Comparison of ENCODE assay signal across 13 cellular contexts in the genomic region with DNA sequence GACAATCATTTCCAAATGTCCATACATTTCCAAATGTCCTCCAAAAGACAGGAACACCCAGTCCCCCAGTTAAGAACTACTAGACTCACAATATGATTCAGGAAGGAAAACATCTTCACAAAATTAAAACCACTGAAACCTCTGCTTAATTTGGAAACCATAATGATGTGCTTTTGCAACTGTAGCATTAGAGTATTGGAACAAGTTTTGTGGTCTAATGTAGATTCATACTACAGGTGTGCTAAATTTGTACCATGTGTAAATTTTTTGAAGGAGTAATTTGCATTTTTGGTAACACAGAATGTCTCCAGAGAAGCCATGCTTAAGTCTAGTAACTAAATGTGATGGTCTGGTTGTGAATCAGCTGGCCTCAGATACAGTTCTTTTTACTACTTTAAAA.
DNase-seq lines count a peak whose midpoint lies in the region; ATAC-seq and TF ChIP-seq lines count a peak whose summit lies in the region.
"Had no signal": no experiment of that assay in that cellular context is flagged by ENCODE, and none has a peak within 500 bp of the region (broad histone marks: within the 10 kb centered on the region; RNA-seq: fewer than 3 reads in every experiment).

No MANE protein-coding gene starts in this region.

- no peaks in the 10 kb centered on the region for H3K27me3 Mint-ChIP-seq in T-helper 2 cell treated with Interferon-gamma antibody and Interleukin-4, amounts not matched to agents 5 μg/mL and 100 μg/mL, for 36 hours (ENCODE audit: low read depth)

- peaks cover 17% of the 10 kb centered on the region for H3K4me1 Mint-ChIP-seq in T-helper 2 cell treated with Interferon-gamma antibody and Interleukin-4, amounts not matched to agents 5 μg/mL and 100 μg/mL, for 36 hours (ENCODE audit: low read depth)
- H3K4me1 Mint-ChIP-seq: GM23338 had no signal

- H3K27me3 ChIP-seq in BE2C (no peaks in the 10 kb centered on the region), adrenal gland (no peaks in the 10 kb centered on the region)
- H3K27me3 ChIP-seq: heart right ventricle had no signal

- no peak overlapping the region for H3K27ac ChIP-seq in adrenal gland
- H3K27ac ChIP-seq: heart right ventricle had no signal

- intact Hi-C loops in posterior cingulate gyrus (cut with DNase I) (no loop called here), adrenal gland (cut with DNase I) (no loop called here)

- no peaks in the 10 kb centered on the region for H3K4me1 ChIP-seq in BE2C
- no peaks in the 10 kb centered on the region for H3K4me1 ChIP-seq in adrenal gland (replicated peaks in 1 of 2)

- no peak overlapping the region for H3K27ac Mint-ChIP-seq in T-helper 2 cell treated with Interferon-gamma antibody and Interleukin-4, amounts not matched to agents 5 μg/mL and 100 μg/mL, for 36 hours
- H3K27ac Mint-ChIP-seq: GM23338 had no signal

- H3K36me3 ChIP-seq in BE2C (no peaks in the 10 kb centered on the region), adrenal gland (replicated peaks in 1 of 2) (no peaks in the 10 kb centered on the region)
- H3K36me3 ChIP-seq: heart right ventricle had no signal

- no peak overlapping the region for H3K4me3 ChIP-seq in BE2C (ENCODE audit: low read depth, low read length)
- no peak overlapping the region for H3K4me3 ChIP-seq in adrenal gland
- H3K4me3 ChIP-seq: GM23338, heart right ventricle, mucosa of descending colon had no signal

- H3K4me3 Mint-ChIP-seq in T-helper 2 cell treated with Interferon-gamma antibody and Interleukin-4, amounts not matched to agents 5 μg/mL and 100 μg/mL, for 36 hours, result no peak overlapping the region
- H3K4me3 Mint-ChIP-seq: GM23338 had no signal

- ATAC-seq in GM18499 (IDR thresholded peaks at IDR 0.05; ENCODE audit: insufficient read depth, unreplicated experiment) (peak; percentile 98), GM19452 (IDR thresholded peaks at IDR 0.05; ENCODE audit: unreplicated experiment) (peak; percentile 70), HG02981 (IDR thresholded peaks at IDR 0.05; ENCODE audit: unreplicated experiment) (peak; percentile 85)
- ATAC-seq: GM23338, heart right ventricle, mucosa of descending colon had no signal

- no peaks in the 10 kb centered on the region for H3K9me3 Mint-ChIP-seq in T-helper 2 cell treated with Interferon-gamma antibody and Interleukin-4, amounts not matched to agents 5 μg/mL and 100 μg/mL, for 36 hours
- H3K9me3 Mint-ChIP-seq: GM23338 had no signal

- peaks cover 1% of the 10 kb centered on the region for H3K36me3 Mint-ChIP-seq in T-helper 2 cell treated with Interferon-gamma antibody and Interleukin-4, amounts not matched to agents 5 μg/mL and 100 μg/mL, for 36 hours (ENCODE audit: low read depth)

- DNase-seq in RPMI8226 (peak; percentile 27), BE2C (no peak), posterior cingulate gyrus (no peak), adrenal gland (no peak)
- DNase-seq in T-helper 2 cell treated with Interferon-gamma antibody and Interleukin-4, amounts not matched to agents 5 μg/mL and 100 μg/mL, for 36 hours (ENCODE audit: low spot score), result no peak
- DNase-seq: heart right ventricle; mucosa of descending colon; NCI-H69; stimulated activated naive CD4-positive, alpha-beta T cell had no signal

- no peaks in the 10 kb centered on the region for H3K9me3 ChIP-seq in BE2C
- H3K9me3 ChIP-seq in adrenal gland (replicated peaks in 1 of 3), result no peaks in the 10 kb centered on the region
- H3K9me3 ChIP-seq: heart right ventricle, mucosa of descending colon had no signal

- no peak for TF ChIP-seq POLR2A in adrenal gland (IDR thresholded peaks at IDR 0.05)

- no peak for TF ChIP-seq CTCF in BE2C (IDR thresholded peaks at IDR 0.05; ENCODE audit: low read depth, low read length)
- no peak for TF ChIP-seq CTCF in adrenal gland (IDR thresholded peaks at IDR 0.05)
